Comparison of ENCODE assay signal across 21 cellular contexts in genomic region chr11:131661137-131661536, GRCh38.
DNase-seq lines count a peak whose midpoint lies in the region; FAIRE-seq and TF ChIP-seq lines count a peak whose summit lies in the region.
"Had no signal": no experiment of that assay in that cellular context is flagged by ENCODE, and none has a peak within 500 bp of the region (broad histone marks: within the 10 kb centered on the region; RNA-seq: fewer than 3 reads in every experiment).

No MANE protein-coding gene starts in this region.

- no peak overlapping the region for H2AFZ ChIP-seq in astrocyte (ENCODE audit: low read depth, low read length)

- H3K27me3 Mint-ChIP-seq in astrocyte (ENCODE audit: low read depth, unreplicated experiment) (no peaks in the 10 kb centered on the region), glutamatergic neuron (ENCODE audit: unreplicated experiment) (no peaks in the 10 kb centered on the region)

- no peak for TF ChIP-seq CTCF in astrocyte (IDR thresholded peaks at IDR 0.05; ENCODE audit: insufficient read depth, low read depth, low read length)
- TF ChIP-seq CTCF in kidney epithelial cell (IDR thresholded peaks at IDR 0.05; ENCODE audit: insufficient read depth, low read length, poor library complexity, severe bottlenecking) = no peak
- no peak for TF ChIP-seq CTCF in glutamatergic neuron (IDR thresholded peaks at IDR 0.05; ENCODE audit: partially characterized antibody, unreplicated experiment)

- DNase-seq in HT1080 (ENCODE audit: low read depth) = peak; percentile 72
- peak; percentile 78 for DNase-seq in astrocyte (ENCODE audit: low read depth)
- peak; percentile 9 for DNase-seq in kidney epithelial cell (ENCODE audit: low read depth)
- no peak for DNase-seq in MV-4-11 (lab: John Stamatoyannopoulos, UW)
- no peak for DNase-seq in OCI-M1 (lab: John Stamatoyannopoulos, UW)
- no peak for DNase-seq in glutamatergic neuron
- DNase-seq: activated T-cell treated with anti-CD3 and anti-CD28 coated beads, Interleukin-2, amount 50 U/mL, for 48 hours; BE2C; brain microvascular endothelial cell; Calu3; NCI-H1694; NCI-H2227 treated with DMSO at 0.1 percent for 48 hours; ovary; PC-3; stimulated activated naive CD4-positive, alpha-beta T cell had no signal

- no peak for FAIRE-seq in astrocyte (lab: Jason Lieb, UNC)

- H3K36me3 ChIP-seq in astrocyte (ENCODE audit: insufficient read depth, low read length) (no peaks in the 10 kb centered on the region), kidney epithelial cell (ENCODE audit: control insufficient read depth, insufficient read depth, low read length) (no peaks in the 10 kb centered on the region)
- H3K36me3 ChIP-seq: BE2C, brain microvascular endothelial cell, HAP-1, ovary had no signal

- H3K4me3 Mint-ChIP-seq in astrocyte (ENCODE audit: unreplicated experiment) = no peak overlapping the region
- no peak overlapping the region for H3K4me3 Mint-ChIP-seq in glutamatergic neuron (ENCODE audit: unreplicated experiment)
- H3K4me3 Mint-ChIP-seq: activated naive CD4-positive, alpha-beta T cell treated with anti-CD3 and anti-CD28 coated beads, Interleukin-2, amount 50 U/mL, for 24 hours; dendritic cell treated with granulocyte-macrophage colony-stimulating factor and Interleukin-4, amounts not matched to agents 40 ng/mL and 50 ng/mL, for 4 days; T-helper 2 cell treated with Interferon-gamma antibody and Interleukin-4, amounts not matched to agents 5 μg/mL and 100 μg/mL, for 36 hours; type B pancreatic cell had no signal

- H3K4me1 Mint-ChIP-seq in astrocyte (ENCODE audit: low read depth, unreplicated experiment) (peaks cover 77% of the 10 kb centered on the region), glutamatergic neuron (ENCODE audit: low read depth, unreplicated experiment) (peaks cover 16% of the 10 kb centered on the region)
- H3K4me1 Mint-ChIP-seq: activated naive CD4-positive, alpha-beta T cell treated with anti-CD3 and anti-CD28 coated beads, Interleukin-2, amount 50 U/mL, for 24 hours had no signal

- no peak overlapping the region for H3K9ac ChIP-seq in astrocyte (ENCODE audit: low read length)

- H3K27me3 ChIP-seq in astrocyte (ENCODE audit: insufficient read depth, low read length) = no peaks in the 10 kb centered on the region
- peaks cover 4% of the 10 kb centered on the region for H3K27me3 ChIP-seq in kidney epithelial cell (ENCODE audit: control insufficient read depth, insufficient read depth, low read length)
- H3K27me3 ChIP-seq: BE2C, brain microvascular endothelial cell, ovary had no signal

- no peaks in the 10 kb centered on the region for H3K9me3 ChIP-seq in astrocyte (ENCODE audit: insufficient read depth, low read depth, low read length)
- H3K9me3 ChIP-seq: BE2C, HAP-1, ovary had no signal

- H3K36me3 Mint-ChIP-seq in astrocyte (ENCODE audit: low read depth, unreplicated experiment) = peaks cover 3% of the 10 kb centered on the region
- no peaks in the 10 kb centered on the region for H3K36me3 Mint-ChIP-seq in glutamatergic neuron (ENCODE audit: unreplicated experiment)
- H3K36me3 Mint-ChIP-seq: activated naive CD4-positive, alpha-beta T cell treated with anti-CD3 and anti-CD28 coated beads, Interleukin-2, amount 50 U/mL, for 24 hours; type B pancreatic cell had no signal

- no peaks in the 10 kb centered on the region for H3K79me2 ChIP-seq in astrocyte (ENCODE audit: insufficient read depth, low read length)

- no peaks in the 10 kb centered on the region for H3K9me3 Mint-ChIP-seq in astrocyte (ENCODE audit: unreplicated experiment)
- H3K9me3 Mint-ChIP-seq in glutamatergic neuron (ENCODE audit: unreplicated experiment) = no peaks in the 10 kb centered on the region
- H3K9me3 Mint-ChIP-seq: activated naive CD4-positive, alpha-beta T cell treated with anti-CD3 and anti-CD28 coated beads, Interleukin-2, amount 50 U/mL, for 24 hours; dendritic cell treated with granulocyte-macrophage colony-stimulating factor and Interleukin-4, amounts not matched to agents 40 ng/mL and 50 ng/mL, for 4 days; T-helper 2 cell treated with Interferon-gamma antibody and Interleukin-4, amounts not matched to agents 5 μg/mL and 100 μg/mL, for 36 hours; type B pancreatic cell had no signal

- H3K27ac ChIP-seq in astrocyte (ENCODE audit: low read depth, low read length) = peak overlapping the region; percentile 66
- H3K27ac ChIP-seq in temporal lobe (ENCODE audit: low read depth, low read length) = peak overlapping the region; percentile 66
- H3K27ac ChIP-seq: brain microvascular endothelial cell, ovary had no signal

- H3K4me2 ChIP-seq in astrocyte (ENCODE audit: low read length) = no peak overlapping the region

- H4K20me1 ChIP-seq in astrocyte (ENCODE audit: insufficient read depth, low read length) = no peaks in the 10 kb centered on the region

- H3K27ac Mint-ChIP-seq in astrocyte (ENCODE audit: unreplicated experiment) (peak overlapping the region; percentile 43), glutamatergic neuron (ENCODE audit: unreplicated experiment) (no peak overlapping the region)
- H3K27ac Mint-ChIP-seq: activated naive CD4-positive, alpha-beta T cell treated with anti-CD3 and anti-CD28 coated beads, Interleukin-2, amount 50 U/mL, for 24 hours; dendritic cell treated with granulocyte-macrophage colony-stimulating factor and Interleukin-4, amounts not matched to agents 40 ng/mL and 50 ng/mL, for 4 days; T-helper 2 cell treated with Interferon-gamma antibody and Interleukin-4, amounts not matched to agents 5 μg/mL and 100 μg/mL, for 36 hours; type B pancreatic cell had no signal

- H3K4me3 ChIP-seq in astrocyte (ENCODE audit: insufficient read depth, low read depth, low read length) (no peak overlapping the region), kidney epithelial cell (ENCODE audit: low read depth, low read length) (no peak overlapping the region)
- H3K4me3 ChIP-seq: HAP-1, ovary had no signal

- peaks cover 25% of the 10 kb centered on the region for H3K4me1 ChIP-seq in astrocyte (ENCODE audit: insufficient read depth, low read length)
- H3K4me1 ChIP-seq: BE2C, HAP-1 had no signal

Comparison
In these comparisons a context has a peak if more than half of its experiments do, and no peak if none do; other contexts are left out.
1. DNase-seq: peak in HT1080 (single experiment), astrocyte (single experiment) and kidney epithelial cell (single experiment); none in MV-4-11 (single experiment), OCI-M1 (single experiment) and glutamatergic neuron (single experiment).